9 cellular contexts compared by ENCODE assay signal in genomic region chr10:124701435-124701834, GRCh38. TPM values are rescaled to one million over a fixed set of nuclear protein-coding genes. Genes with fewer than 3 reads are reported as not detected.
DNase-seq lines count a peak whose midpoint lies in the region; ATAC-seq and TF ChIP-seq lines count a peak whose summit lies in the region.
"Had no signal": no experiment of that assay in that cellular context is flagged by ENCODE, and none has a peak within 500 bp of the region (broad histone marks: within the 10 kb centered on the region; RNA-seq: fewer than 3 reads in every experiment).

No MANE protein-coding gene starts in this region.

- no TSS peak for BruUV-seq in Caco-2 (replicated peaks; lab: Mats Ljungman, UMichigan)

- H3K36me3 Mint-ChIP-seq in stimulated activated naive CD8-positive, alpha-beta T cell treated with anti-CD3 and anti-CD28 coated beads, Interleukin-15, Interleukin-2, amounts not matched to agents 100 ng/mL and 50 ng/mL, for 24 hours (ENCODE audit: low read depth), result peaks cover 23% of the 10 kb centered on the region
- H3K36me3 Mint-ChIP-seq in natural killer cell, result no peaks in the 10 kb centered on the region
- no peaks in the 10 kb centered on the region for H3K36me3 Mint-ChIP-seq in Caco-2 (ENCODE audit: insufficient read depth, unreplicated experiment)

- WGBS in aorta, 2 donors, result 5 to 8% methylated on average over 6 of the region's 6 CpGs

- H3K4me1 ChIP-seq in aorta (ENCODE audit: control insufficient read depth in 1 of 2, insufficient read depth in 2 of 2, low read length in 2 of 2) (peaks cover 0 to 4% of the 10 kb centered on the region in 2 donors), Caco-2 (peaks cover 14% of the 10 kb centered on the region; the same call in 1 of the 2 replicates)

- H3K4me3 Mint-ChIP-seq in stimulated activated naive CD8-positive, alpha-beta T cell treated with anti-CD3 and anti-CD28 coated beads, Interleukin-15, Interleukin-2, amounts not matched to agents 100 ng/mL and 50 ng/mL, for 24 hours, result no peak overlapping the region
- H3K4me3 Mint-ChIP-seq in stimulated activated naive CD8-positive, alpha-beta T cell treated with anti-CD3 and anti-CD28 coated beads, Interleukin-15, amount 100 ng/mL, for 72 hours, result no peak overlapping the region
- H3K4me3 Mint-ChIP-seq in natural killer cell, result peak overlapping the region; percentile 31
- H3K4me3 Mint-ChIP-seq in Caco-2 (ENCODE audit: unreplicated experiment), result no peak overlapping the region

- intact Hi-C loops in natural killer cell (cut with micrococcal nuclease), result no loop called here
- intact Hi-C loops in aorta (cut with DNase I), result no loop called here
- intact Hi-C loops in Caco-2 (cut with micrococcal nuclease; ENCODE audit: unreplicated experiment), result no loop called here

- TF ChIP-seq CTCF in fibroblast of mammary gland (conservative IDR thresholded peaks at IDR 0.05; ENCODE audit: control insufficient read depth, insufficient read depth, low read depth, low read length) (no peak), natural killer cell (IDR thresholded peaks at IDR 0.05) (no peak), Caco-2 (IDR thresholded peaks at IDR 0.05; ENCODE audit: insufficient read depth in 1 of 2, low read depth in 1 of 2, low read length in 1 of 2, severe bottlenecking in 1 of 2, unreplicated experiment in 1 of 2) (no peak)

- no peak for ATAC-seq in stimulated activated naive CD8-positive, alpha-beta T cell treated with anti-CD3 and anti-CD28 coated beads, Interleukin-15, amount 100 ng/mL, for 72 hours
- no peak for ATAC-seq in natural killer cell
- ATAC-seq in aorta (ENCODE audit: low FRiP score), result peak; percentile 85

- POLR2A ChIA-PET in Caco-2 (lab: Charles Lee), result no interaction called here

- no peaks in the 10 kb centered on the region for H3K36me3 ChIP-seq in aorta (ENCODE audit: control insufficient read depth in 1 of 2, insufficient read depth in 2 of 2, low read length in 1 of 2)
- peaks cover 2% of the 10 kb centered on the region; the same call in 1 of the 2 replicates for H3K36me3 ChIP-seq in Caco-2 (ENCODE audit: control insufficient read depth, insufficient read depth, low read length)

- H3K27me3 ChIP-seq in aorta (ENCODE audit: control insufficient read depth in 1 of 2, insufficient read depth in 2 of 2, low read length in 1 of 2) (no peaks in the 10 kb centered on the region), Caco-2 (replicated peaks; ENCODE audit: control insufficient read depth, insufficient read depth, low read length) (no peaks in the 10 kb centered on the region)

- H3K4me1 Mint-ChIP-seq in stimulated activated naive CD8-positive, alpha-beta T cell treated with anti-CD3 and anti-CD28 coated beads, Interleukin-15, Interleukin-2, amounts not matched to agents 100 ng/mL and 50 ng/mL, for 24 hours (ENCODE audit: low read depth), result peaks cover 99% of the 10 kb centered on the region
- peaks cover 100% of the 10 kb centered on the region for H3K4me1 Mint-ChIP-seq in stimulated activated naive CD8-positive, alpha-beta T cell treated with anti-CD3 and anti-CD28 coated beads, Interleukin-15, amount 100 ng/mL, for 72 hours
- H3K4me1 Mint-ChIP-seq in natural killer cell, result peaks cover 99 to 100% of the 10 kb centered on the region in 2 donors
- peaks cover 12% of the 10 kb centered on the region for H3K4me1 Mint-ChIP-seq in Caco-2 (ENCODE audit: low read depth, unreplicated experiment)

- no peaks in the 10 kb centered on the region for H3K9me3 Mint-ChIP-seq in stimulated activated naive CD8-positive, alpha-beta T cell treated with anti-CD3 and anti-CD28 coated beads, Interleukin-15, Interleukin-2, amounts not matched to agents 100 ng/mL and 50 ng/mL, for 24 hours
- no peaks in the 10 kb centered on the region for H3K9me3 Mint-ChIP-seq in stimulated activated naive CD8-positive, alpha-beta T cell treated with anti-CD3 and anti-CD28 coated beads, Interleukin-15, amount 100 ng/mL, for 72 hours
- H3K9me3 Mint-ChIP-seq in natural killer cell (no peaks in the 10 kb centered on the region), Caco-2 (ENCODE audit: unreplicated experiment) (no peaks in the 10 kb centered on the region)

- H3K4me3 ChIP-seq in fibroblast of mammary gland (ENCODE audit: control insufficient read depth, low read depth, low read length) (no peak overlapping the region), aorta (ENCODE audit: low read length in 2 of 2) (no peak overlapping the region), Caco-2 (ENCODE audit: low read depth, low read length) (no peak overlapping the region)

- H3K9me3 ChIP-seq in aorta (ENCODE audit: control insufficient read depth, low read length) (no peaks in the 10 kb centered on the region), Caco-2 (no peaks in the 10 kb centered on the region)

- no peak overlapping the region for H3K27ac ChIP-seq in aorta (ENCODE audit: low read depth in 1 of 2, low read length in 2 of 2)

- H3K27me3 Mint-ChIP-seq in stimulated activated naive CD8-positive, alpha-beta T cell treated with anti-CD3 and anti-CD28 coated beads, Interleukin-15, Interleukin-2, amounts not matched to agents 100 ng/mL and 50 ng/mL, for 24 hours, result no peaks in the 10 kb centered on the region
- no peaks in the 10 kb centered on the region for H3K27me3 Mint-ChIP-seq in stimulated activated naive CD8-positive, alpha-beta T cell treated with anti-CD3 and anti-CD28 coated beads, Interleukin-15, amount 100 ng/mL, for 72 hours
- H3K27me3 Mint-ChIP-seq in natural killer cell (ENCODE audit: low read depth in 2 of 2), result no peaks in the 10 kb centered on the region
- no peaks in the 10 kb centered on the region for H3K27me3 Mint-ChIP-seq in Caco-2 (ENCODE audit: insufficient read depth, unreplicated experiment)

- CTCF ChIA-PET in Caco-2 (lab: Charles Lee), result interaction anchor here (1.5 kb wide), 1 partner anchor 40 kb away, joined by 8 read pairs; no protein-coding TSS in a partner anchor

- no peak for DNase-seq in stimulated activated naive CD8-positive, alpha-beta T cell treated with anti-CD3 and anti-CD28 coated beads, Interleukin-15, amount 100 ng/mL, for 72 hours
- DNase-seq in fibroblast of mammary gland (ENCODE audit: low read depth), result peak; percentile 90
- no peak for DNase-seq in natural killer cell
- peak; percentile 93 to 96 for DNase-seq in aorta
- no peak for DNase-seq in dedifferentiated amniotic fluid mesenchymal stem cell (ENCODE audit: extremely low spot score)
- DNase-seq in islet precursor cell, result no peak
- DNase-seq in Caco-2, result no peak
- DNase-seq: DMS79 had no signal

- peak overlapping the region; percentile 91 for H3K27ac Mint-ChIP-seq in stimulated activated naive CD8-positive, alpha-beta T cell treated with anti-CD3 and anti-CD28 coated beads, Interleukin-15, Interleukin-2, amounts not matched to agents 100 ng/mL and 50 ng/mL, for 24 hours
- H3K27ac Mint-ChIP-seq in stimulated activated naive CD8-positive, alpha-beta T cell treated with anti-CD3 and anti-CD28 coated beads, Interleukin-15, amount 100 ng/mL, for 72 hours, result peak overlapping the region in 1 of 2 donors; percentile 54
- H3K27ac Mint-ChIP-seq in natural killer cell (peak overlapping the region; percentile 89 to 95), Caco-2 (ENCODE audit: unreplicated experiment) (no peak overlapping the region)

RNA-seq across cellular contexts. Expression of gene FAM53B, which starts 42.7 kb away (rescaled TPM):
- total RNA-seq in natural killer cell (100 to 1,000 TPM in 2 of 3 donors, 10 to 100 TPM in 1; 77.4 to 172 (median 121) TPM), aorta (10 to 100 TPM; 13.4 to 20.6 TPM), Caco-2 (2022) (13.6 and 13.7 TPM in 2 replicates)
- 1 to 10 TPM; 5.1 to 5.9 TPM for polyA plus RNA-seq in aorta

Comparison
In these comparisons a context has a peak if more than half of its experiments do, and no peak if none do; other contexts are left out.
1. DNase-seq: peak in fibroblast of mammary gland (single experiment) and aorta (2 of 2); none in stimulated activated naive CD8-positive, alpha-beta T cell treated with anti-CD3 and anti-CD28 coated beads, Interleukin-15, amount 100 ng/mL, for 72 hours (0 of 2), natural killer cell (single experiment), dedifferentiated amniotic fluid mesenchymal stem cell (single experiment), islet precursor cell (single experiment) and Caco-2 (0 of 2).